ENCODE assay signal across 1 cellular context in the genomic region with DNA sequence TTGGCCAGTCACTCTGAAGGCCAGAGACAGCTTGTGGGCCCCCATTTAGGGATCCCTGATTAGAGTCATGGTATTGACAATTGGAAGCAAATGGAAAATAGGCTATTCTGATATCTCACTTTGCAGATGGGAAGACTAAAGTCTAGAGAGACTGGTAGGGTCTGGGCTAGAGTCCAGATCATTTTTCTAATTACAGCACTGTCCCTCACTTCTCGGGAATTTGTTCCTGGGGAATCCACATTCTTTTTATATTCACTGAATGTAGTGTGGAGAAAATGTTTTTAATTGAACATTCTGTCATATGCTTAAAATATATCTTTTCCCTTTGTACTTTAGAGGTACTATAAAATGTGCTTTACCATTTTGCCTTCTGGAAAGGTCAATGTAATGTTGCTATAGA.
TF ChIP-seq lines count a peak whose summit lies in the region.

No MANE protein-coding gene starts in this region.

TF ChIP-seq in SK-N-SH treated with all-trans-retinoic acid at 6 μM for 48 hours, 23 proteins besides CTCF, POLR2A, EP300 and RAD21 (continued from another document):
- no peak for TF ChIP-seq PATZ1 (CRISPR knock-in tag; IDR thresholded peaks at IDR 0.05; ENCODE audit: borderline replicate concordance)
- TF ChIP-seq CSDC2 (CRISPR knock-in tag; IDR thresholded peaks at IDR 0.05): no peak
- no peak for TF ChIP-seq PPARA (CRISPR knock-in tag; IDR thresholded peaks at IDR 0.05; ENCODE audit: borderline replicate concordance)
